ENCODE assay signal across 2 cellular contexts in the genomic region with DNA sequence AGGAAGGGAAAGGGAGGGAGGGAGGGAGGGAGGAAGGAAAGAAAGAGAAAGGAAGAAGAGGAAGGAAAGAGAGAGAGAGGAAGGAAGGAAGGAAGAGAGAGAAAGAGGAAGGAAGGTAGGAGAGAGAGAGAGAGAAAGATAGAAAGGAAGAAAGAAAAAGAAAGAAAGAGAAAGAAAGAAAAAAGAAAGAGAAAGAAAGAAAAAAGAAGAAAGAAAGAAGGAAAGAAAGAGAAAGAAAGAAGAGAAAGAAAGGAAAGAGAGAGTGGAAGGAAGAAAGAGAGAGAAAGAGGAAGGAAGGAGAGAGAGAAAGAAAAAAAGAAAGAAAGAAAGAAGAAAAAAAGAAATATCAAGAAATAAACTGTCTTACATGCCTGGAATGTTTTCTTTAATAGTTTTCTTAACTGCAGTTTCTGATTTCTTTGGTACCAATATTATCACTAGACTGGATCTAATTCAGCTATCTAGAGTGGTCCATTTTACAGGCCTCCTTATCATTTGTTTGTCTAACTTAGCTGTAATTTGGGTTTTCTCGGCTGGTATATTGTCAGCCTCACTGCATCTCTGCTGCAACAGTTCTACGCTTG.
A peak's percentile ranks its signal among the peaks of the same experiment; 100 is the strongest.
TF ChIP-seq lines count a peak whose summit lies in the region.

No MANE protein-coding gene starts in this region.

TF ChIP-seq in HEK293, 187 proteins besides CTCF, POLR2A, EP300 and RAD21 (continued from another document and continues in another):
- TF ChIP-seq ZNF211 (tag by site-specific recombination; IDR thresholded peaks at IDR 0.05; ENCODE audit: low read depth): no peak
- no peak for TF ChIP-seq PRDM6 (tag by site-specific recombination; IDR thresholded peaks at IDR 0.05)
- no peak for TF ChIP-seq MZF1 (tag by site-specific recombination; IDR thresholded peaks at IDR 0.05; ENCODE audit: borderline replicate concordance)
- TF ChIP-seq BCL11B (tag by site-specific recombination; IDR thresholded peaks at IDR 0.05; ENCODE audit: low read depth): no peak
- no peak for TF ChIP-seq ZNF624 (tag by site-specific recombination; IDR thresholded peaks at IDR 0.05)
- no peak for TF ChIP-seq ZBTB20 (tag by site-specific recombination; IDR thresholded peaks at IDR 0.05)
- peak; percentile 82 for TF ChIP-seq PRDM1 (tag by site-specific recombination; IDR thresholded peaks at IDR 0.05)
- no peak for TF ChIP-seq ZNF596 (tag by site-specific recombination; IDR thresholded peaks at IDR 0.05)
- TF ChIP-seq ZNF660 (tag by site-specific recombination; IDR thresholded peaks at IDR 0.05): no peak
- TF ChIP-seq KLF17 (tag by site-specific recombination; IDR thresholded peaks at IDR 0.05): no peak
- TF ChIP-seq ZNF37A (tag by site-specific recombination; IDR thresholded peaks at IDR 0.05): no peak
- no peak for TF ChIP-seq SALL2 (tag by site-specific recombination; IDR thresholded peaks at IDR 0.05; ENCODE audit: borderline replicate concordance)
- TF ChIP-seq ZNF184 (tag by site-specific recombination; IDR thresholded peaks at IDR 0.05): no peak
- peak; percentile 95 for TF ChIP-seq ZNF366 (tag by site-specific recombination; conservative IDR thresholded peaks at IDR 0.05)
- no peak for TF ChIP-seq YY2 (tag by site-specific recombination; IDR thresholded peaks at IDR 0.05)
- TF ChIP-seq ZNF132 (tag by site-specific recombination; IDR thresholded peaks at IDR 0.05; ENCODE audit: borderline replicate concordance): no peak
- no peak for TF ChIP-seq ZNF626 (tag by site-specific recombination; IDR thresholded peaks at IDR 0.05)
- 0 out of 2 replicates have a peak, but pooled peaks have one; percentile 54 for TF ChIP-seq ZNF544 (tag by site-specific recombination; IDR thresholded peaks at IDR 0.05)
- peak; percentile 28; the same call in 1 of the 2 replicates for TF ChIP-seq TRIM28 (IDR thresholded peaks at IDR 0.05; ENCODE audit: borderline replicate concordance, low read length)
- TF ChIP-seq ZNF670 (tag by site-specific recombination; IDR thresholded peaks at IDR 0.05; ENCODE audit: low read depth): peak; percentile 68; the same call in 1 of the 2 replicates
- TF ChIP-seq ZNF501 (tag by site-specific recombination; IDR thresholded peaks at IDR 0.05): no peak
- TF ChIP-seq ZBTB44 (tag by site-specific recombination; IDR thresholded peaks at IDR 0.05): 0 out of 2 replicates have a peak, but pooled peaks have one; percentile 15
- TF ChIP-seq ZNF335 (tag by site-specific recombination; conservative IDR thresholded peaks at IDR 0.05): no peak
- TF ChIP-seq ZNF112 (tag by site-specific recombination; IDR thresholded peaks at IDR 0.05): no peak
- no peak for TF ChIP-seq OVOL3 (tag by site-specific recombination; IDR thresholded peaks at IDR 0.05)
- no peak for TF ChIP-seq AEBP2 (tag by site-specific recombination; IDR thresholded peaks at IDR 0.05; ENCODE audit: borderline replicate concordance)
- no peak for TF ChIP-seq SP2 (tag by site-specific recombination; IDR thresholded peaks at IDR 0.05)
- no peak for TF ChIP-seq ZNF146 (tag by site-specific recombination; IDR thresholded peaks at IDR 0.05)

TF ChIP-seq in IMR-90, 13 proteins besides CTCF, POLR2A, EP300 and RAD21:
- TF ChIP-seq BHLHE40 (IDR thresholded peaks at IDR 0.05; ENCODE audit: low read depth, low read length): no peak
- no peak for TF ChIP-seq USF2 (IDR thresholded peaks at IDR 0.05; ENCODE audit: low read depth, low read length)
- TF ChIP-seq, protein P1, sequence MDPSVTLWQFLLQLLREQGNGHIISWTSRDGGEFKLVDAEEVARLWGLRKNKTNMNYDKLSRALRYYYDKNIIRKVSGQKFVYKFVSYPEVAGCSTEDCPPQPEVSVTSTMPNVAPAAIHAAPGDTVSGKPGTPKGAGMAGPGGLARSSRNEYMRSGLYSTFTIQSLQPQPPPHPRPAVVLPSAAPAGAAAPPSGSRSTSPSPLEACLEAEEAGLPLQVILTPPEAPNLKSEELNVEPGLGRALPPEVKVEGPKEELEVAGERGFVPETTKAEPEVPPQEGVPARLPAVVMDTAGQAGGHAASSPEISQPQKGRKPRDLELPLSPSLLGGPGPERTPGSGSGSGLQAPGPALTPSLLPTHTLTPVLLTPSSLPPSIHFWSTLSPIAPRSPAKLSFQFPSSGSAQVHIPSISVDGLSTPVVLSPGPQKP (IDR thresholded peaks at IDR 0.05; ENCODE audit: borderline replicate concordance, low read depth, low read length): no peak
- TF ChIP-seq MAZ (IDR thresholded peaks at IDR 0.05; ENCODE audit: borderline replicate concordance, low read depth, low read length): no peak
- TF ChIP-seq FOS (IDR thresholded peaks at IDR 0.05; ENCODE audit: low read depth, low read length): no peak
- TF ChIP-seq RFX5 (IDR thresholded peaks at IDR 0.05; ENCODE audit: low read depth, low read length): no peak
- TF ChIP-seq CEBPB (IDR thresholded peaks at IDR 0.05; ENCODE audit: low read depth, low read length): no peak
- no peak for TF ChIP-seq MXI1 (IDR thresholded peaks at IDR 0.05; ENCODE audit: borderline replicate concordance, low read depth, low read length)
- TF ChIP-seq CHD1 (IDR thresholded peaks at IDR 0.05; ENCODE audit: low read depth, low read length): no peak
- no peak for TF ChIP-seq MAFK (IDR thresholded peaks at IDR 0.05; ENCODE audit: low read depth, low read length)
- no peak for TF ChIP-seq RCOR1 (IDR thresholded peaks at IDR 0.05; ENCODE audit: insufficient replicate concordance, low read length)
- no peak for TF ChIP-seq SMC3 (IDR thresholded peaks at IDR 0.05; ENCODE audit: low read depth, low read length)
- no peak for TF ChIP-seq NFE2L2 (IDR thresholded peaks at IDR 0.05; ENCODE audit: low read depth, low read length)
TF ChIP-seq in IMR-90: peak in this region for 0.
